9 cellular contexts compared by ENCODE assay signal in the genomic region with DNA sequence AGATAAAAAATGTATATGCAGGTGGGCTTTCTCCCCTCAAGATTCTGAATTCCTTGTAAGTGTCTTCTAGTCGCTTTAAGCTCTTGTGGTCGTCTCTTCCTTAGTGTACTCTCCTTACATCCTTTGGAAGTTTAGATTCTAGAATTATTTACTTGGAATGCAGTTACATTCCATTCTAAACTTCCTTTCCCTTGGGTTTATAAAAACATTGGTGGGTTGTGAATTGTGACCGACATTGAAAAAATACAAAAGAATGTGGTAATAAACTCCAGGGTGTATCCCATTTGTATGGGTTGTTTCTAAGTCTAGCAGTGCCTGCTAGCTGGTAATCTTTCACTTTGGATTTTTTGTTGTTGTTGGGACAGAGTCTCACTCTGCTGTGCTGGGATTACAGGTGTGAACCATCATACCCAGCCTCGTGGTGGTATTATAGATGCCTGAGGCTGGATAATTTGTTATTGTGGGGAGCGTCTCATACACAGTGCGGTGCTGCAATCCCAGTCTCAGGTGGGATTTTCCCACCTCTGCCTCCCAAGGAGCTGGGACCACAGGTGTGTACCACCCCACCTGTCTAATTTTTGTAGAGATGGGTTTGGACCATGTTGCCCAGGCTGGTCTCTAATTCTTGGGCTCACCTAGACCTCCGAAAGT. TPM values are rescaled to one million over a fixed set of nuclear protein-coding genes. Genes with fewer than 3 reads are reported as not detected.
A peak's percentile ranks its signal among the peaks of the same experiment; 100 is the strongest.
DNase-seq lines count a peak whose midpoint lies in the region; ATAC-seq and TF ChIP-seq lines count a peak whose summit lies in the region.
"Had no signal": no experiment of that assay in that cellular context is flagged by ENCODE, and none has a peak within 500 bp of the region (broad histone marks: within the 10 kb centered on the region; RNA-seq: fewer than 3 reads in every experiment).

No MANE protein-coding gene starts in this region.

- CTCF ChIA-PET in activated CD4-positive, alpha-beta memory T cell treated with anti-CD3 and anti-CD28 coated beads, Interleukin-2, amount 10 ng/mL, durations not matched to agents 7 days and 5 days (lab: Charles Lee) = interaction anchor here (0.7 to 10.0 kb wide), 6 partner anchors 8 to 112 kb away, joined by 3 to 116 read pairs (median 10); no protein-coding TSS in a partner anchor

- H3K4me3 Mint-ChIP-seq in activated CD4-positive, alpha-beta memory T cell treated with anti-CD3 and anti-CD28 coated beads, Interleukin-2, amount 10 ng/mL, durations not matched to agents 7 days and 5 days = peak overlapping the region; percentile 45

- TF ChIP-seq CTCF in fibroblast of villous mesenchyme (IDR thresholded peaks at IDR 0.05; ENCODE audit: insufficient read depth, low read depth, low read length) (no peak), smooth muscle cell (IDR thresholded peaks at IDR 0.05; ENCODE audit: borderline replicate concordance, insufficient read depth, poor library complexity, severe bottlenecking) (no peak)

- DNase-seq in EL (peak; percentile 82), fibroblast of villous mesenchyme (ENCODE audit: low read depth) (no peak), smooth muscle cell (lab: John Stamatoyannopoulos, UW; ENCODE audit: unreplicated experiment) (no peak), NOMO-1 (lab: John Stamatoyannopoulos, UW; ENCODE audit: unreplicated experiment in 2 of 2) (no peak)
- DNase-seq in activated CD4-positive, alpha-beta memory T cell treated with anti-CD3 and anti-CD28 coated beads, Interleukin-2, amount 10 ng/mL, durations not matched to agents 7 days and 5 days = no peak

- peaks cover 72% of the 10 kb centered on the region for H3K4me1 ChIP-seq in smooth muscle cell (ENCODE audit: low read depth)

- no peaks in the 10 kb centered on the region for H3K27me3 Mint-ChIP-seq in activated CD4-positive, alpha-beta memory T cell treated with anti-CD3 and anti-CD28 coated beads, Interleukin-2, amount 10 ng/mL, durations not matched to agents 7 days and 5 days

- no peaks in the 10 kb centered on the region for H3K9me3 ChIP-seq in smooth muscle cell (replicated peaks; ENCODE audit: low read depth)

- no peak overlapping the region for H3K9ac ChIP-seq in smooth muscle cell (ENCODE audit: low read depth)
- H3K9ac ChIP-seq: KMS-11 had no signal

- peaks cover 77% of the 10 kb centered on the region for H3K36me3 Mint-ChIP-seq in activated CD4-positive, alpha-beta memory T cell treated with anti-CD3 and anti-CD28 coated beads, Interleukin-2, amount 10 ng/mL, durations not matched to agents 7 days and 5 days (ENCODE audit: low read depth)

- WGBS in smooth muscle cell (ENCODE audit: low lambda C conversion rate) = 54% methylated on average over 7 of the region's 7 CpGs

- H3F3A ChIP-seq in smooth muscle cell (ENCODE audit: low read depth) = peaks cover 55% of the 10 kb centered on the region

- peaks cover 90% of the 10 kb centered on the region for H3K4me1 Mint-ChIP-seq in activated CD4-positive, alpha-beta memory T cell treated with anti-CD3 and anti-CD28 coated beads, Interleukin-2, amount 10 ng/mL, durations not matched to agents 7 days and 5 days

- H3K4me2 ChIP-seq in smooth muscle cell = peak overlapping the region; percentile 97
- H3K4me2 ChIP-seq: KMS-11 had no signal

- peak overlapping the region; percentile 1 for H3K4me3 ChIP-seq in fibroblast of villous mesenchyme (ENCODE audit: low read depth, low read length)
- no peak overlapping the region for H3K4me3 ChIP-seq in smooth muscle cell

- no peaks in the 10 kb centered on the region for H3K36me3 ChIP-seq in smooth muscle cell (ENCODE audit: low read depth)

- no peak overlapping the region for H2AFZ ChIP-seq in smooth muscle cell (ENCODE audit: low read depth)

- POLR2A ChIA-PET in activated CD4-positive, alpha-beta memory T cell treated with anti-CD3 and anti-CD28 coated beads, Interleukin-2, amount 10 ng/mL, durations not matched to agents 7 days and 5 days (lab: Charles Lee) = interaction anchor here (0.7 to 11.6 kb wide), 9 partner anchors 7 to 102 kb away, joined by 3 to 1323 read pairs (median 45); partner anchors contain the start of gene CHD2

- no peaks in the 10 kb centered on the region for H3K9me3 Mint-ChIP-seq in activated CD4-positive, alpha-beta memory T cell treated with anti-CD3 and anti-CD28 coated beads, Interleukin-2, amount 10 ng/mL, durations not matched to agents 7 days and 5 days

- peaks cover 97% of the 10 kb centered on the region for H3K79me2 ChIP-seq in smooth muscle cell (ENCODE audit: low read depth)

- peak overlapping the region; percentile 100 for H3K27ac ChIP-seq in smooth muscle cell (ENCODE audit: low read depth)
- H3K27ac ChIP-seq: KMS-11 had no signal

- ATAC-seq in GM19351 (IDR thresholded peaks at IDR 0.05; ENCODE audit: unreplicated experiment) = no peak
- ATAC-seq in HG03432 (IDR thresholded peaks at IDR 0.05; ENCODE audit: unreplicated experiment) = no peak
- ATAC-seq in GM19035 (IDR thresholded peaks at IDR 0.05; ENCODE audit: unreplicated experiment) = no peak

- H3K27ac Mint-ChIP-seq in activated CD4-positive, alpha-beta memory T cell treated with anti-CD3 and anti-CD28 coated beads, Interleukin-2, amount 10 ng/mL, durations not matched to agents 7 days and 5 days = peak overlapping the region; percentile 11

- peaks cover 77% of the 10 kb centered on the region for H4K20me1 ChIP-seq in smooth muscle cell (ENCODE audit: low read depth)

- H3K27me3 ChIP-seq in smooth muscle cell (ENCODE audit: low read depth) = no peaks in the 10 kb centered on the region

RNA-seq across cellular contexts. Expression of gene CHD2, which starts 9.1 kb away (rescaled TPM):
- 100 to 1,000 TPM; 141 to 155 TPM for total RNA-seq in activated CD4-positive, alpha-beta memory T cell treated with anti-CD3 and anti-CD28 coated beads, Interleukin-2, amount 10 ng/mL, durations not matched to agents 7 days and 5 days
- 85.7 and 102 TPM in 2 replicates for total RNA-seq in fibroblast of villous mesenchyme
- 99.2 and 132 TPM in 2 replicates for total RNA-seq in smooth muscle cell
- 64.4 and 81.6 TPM in 2 replicates for polyA plus RNA-seq in smooth muscle cell
